ENCODE assay signal across 16 cellular contexts in genomic region chr11:131893103-131893502, GRCh38.
A peak's percentile ranks its signal among the peaks of the same experiment; 100 is the strongest.
DNase-seq lines count a peak whose midpoint lies in the region; ATAC-seq, FAIRE-seq and TF ChIP-seq lines count a peak whose summit lies in the region.
"Had no signal": no experiment of that assay in that cellular context is flagged by ENCODE, and none has a peak within 500 bp of the region (broad histone marks: within the 10 kb centered on the region; RNA-seq: fewer than 3 reads in every experiment).

No MANE protein-coding gene starts in this region.

- no peak overlapping the region for H3K27ac ChIP-seq in sigmoid colon
- H3K27ac ChIP-seq: A549, neutrophil had no signal

- TF ChIP-seq CTCF in GM10266 (IDR thresholded peaks at IDR 0.05; ENCODE audit: control insufficient read depth, insufficient read depth, low read depth, missing control alignments) (no peak), sigmoid colon (IDR thresholded peaks at IDR 0.05) (no peak), BE2C (IDR thresholded peaks at IDR 0.05; ENCODE audit: low read depth, low read length) (no peak)

- TF ChIP-seq EP300 in sigmoid colon (IDR thresholded peaks at IDR 0.05), result no peak

- H3K4me1 ChIP-seq in sigmoid colon, result peaks cover 0 to 29% (median 25%) of the 10 kb centered on the region in 4 donors
- H3K4me1 ChIP-seq in BE2C, result no peaks in the 10 kb centered on the region
- H3K4me1 ChIP-seq: A549 had no signal

- peak; percentile 77 for ATAC-seq in HG02571 (IDR thresholded peaks at IDR 0.05; ENCODE audit: unreplicated experiment)
- peak; percentile 89 for ATAC-seq in HG03159 (IDR thresholded peaks at IDR 0.05; ENCODE audit: unreplicated experiment)
- ATAC-seq: A549, Panc1 had no signal

- H3K36me3 ChIP-seq in sigmoid colon (no peaks in the 10 kb centered on the region), BE2C (no peaks in the 10 kb centered on the region)
- H3K36me3 ChIP-seq: neutrophil had no signal

- no peak for TF ChIP-seq POLR2A in sigmoid colon (IDR thresholded peaks at IDR 0.05)

- intact Hi-C loops in sigmoid colon (cut with DNase I), result no loop called here

- 82 to 87% methylated on average over 3 of the region's 3 CpGs for WGBS in sigmoid colon, 2 donors

- DNase-seq in GM10266 (ENCODE audit: extremely low spot score) (peak; percentile 55), GM19239 (ENCODE audit: insufficient read length, low spot score) (no peak), NCI-H510A (lab: John Stamatoyannopoulos, UW) (no peak), mesenteric fat pad (ENCODE audit: low spot score) (no peak), sigmoid colon (no peak), BE2C (no peak)
- DNase-seq: effector memory CD4-positive, alpha-beta T cell; H9; NCI-H2029; stimulated activated CD4-positive, alpha-beta T cell treated with anti-CD3 and anti-CD28 coated beads, Interleukin-12 subunit alpha, Interleukin-12 subunit beta, amount 100 ng/mL, for 4 hours; T1000 had no signal

- H3K4me3 ChIP-seq in sigmoid colon (no peak overlapping the region), BE2C (ENCODE audit: low read depth, low read length) (no peak overlapping the region)
- H3K4me3 ChIP-seq: A549 had no signal

- peak; percentile 81 for FAIRE-seq in GM19239 (lab: Jason Lieb, UNC)
- FAIRE-seq: A549 had no signal

- no peaks in the 10 kb centered on the region for H3K27me3 ChIP-seq in sigmoid colon
- no peaks in the 10 kb centered on the region for H3K27me3 ChIP-seq in BE2C

- H3K9me3 ChIP-seq in sigmoid colon (no peaks in the 10 kb centered on the region), BE2C (no peaks in the 10 kb centered on the region)
- H3K9me3 ChIP-seq: A549, neutrophil had no signal
